7 cellular contexts compared by ENCODE assay signal in the genomic region with DNA sequence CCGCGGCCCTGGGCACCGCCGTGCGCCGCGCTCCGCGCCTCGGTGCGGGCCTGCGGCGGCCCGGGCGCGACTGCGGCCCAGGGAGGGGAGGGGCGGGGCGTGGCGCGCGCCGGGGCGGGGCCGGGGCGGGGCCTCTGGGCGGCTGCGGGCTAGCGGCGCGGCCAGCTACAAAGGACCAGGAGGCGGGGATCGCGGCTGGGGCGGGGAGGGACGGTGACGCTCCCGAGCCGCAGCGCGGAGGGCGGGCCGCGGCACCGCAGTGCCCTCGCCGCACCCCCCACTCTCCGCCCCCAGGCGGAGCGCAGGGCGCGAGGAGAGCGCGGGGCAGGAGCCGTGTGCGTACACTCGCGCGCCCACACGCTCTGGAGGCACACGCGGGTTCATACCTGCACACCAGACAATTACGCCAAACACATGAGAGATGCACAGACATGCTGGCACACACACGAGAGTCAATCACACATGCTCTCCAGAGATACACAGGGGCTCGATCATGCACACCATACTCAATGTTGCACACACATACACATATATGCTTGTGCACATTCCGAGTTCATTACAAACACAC. TPM values are rescaled to one million over a fixed set of nuclear protein-coding genes. Genes with fewer than 3 reads are reported as not detected.
DNase-seq lines count a peak whose midpoint lies in the region; ATAC-seq lines count a peak whose summit lies in the region.

TSS of gene CRMP1 (minus strand) at position 74 of the 568 bp plus-strand sequence. CDS start 117 bp downstream, outside the sequence.

- H3K36me3 ChIP-seq in HUES6 (ENCODE audit: control insufficient read depth, insufficient read depth, low read length), result no peaks in the 10 kb centered on the region

- ATAC-seq in HG02870 (IDR thresholded peaks at IDR 0.05; ENCODE audit: unreplicated experiment), result no peak

- no peak within 1 kb of the TSS for H3K9ac ChIP-seq in HUES6 (ENCODE audit: low read length)

- peaks cover 89% of the 10 kb centered on the region for H3K27me3 ChIP-seq in HUES6 (ENCODE audit: control insufficient read depth, insufficient read depth, low read length)

- DNase-seq in NCI-H460 (ENCODE audit: extremely low read depth, low read depth), result peak; percentile 26
- peak in 30 of 42 donors; percentile 28 to 81 (median 56) for DNase-seq in head of caudate nucleus
- peak; percentile 80 for DNase-seq in retina
- no peak for DNase-seq in Kasumi-1 (lab: John Stamatoyannopoulos, UW)
- no peak for DNase-seq in EL

- H3K9me3 ChIP-seq in HUES6 (ENCODE audit: control insufficient read depth, insufficient read depth, low read depth, low read length), result peaks cover 4% of the 10 kb centered on the region; the same call in 1 of the 2 replicates

- intact Hi-C loops in head of caudate nucleus (cut with DNase I), result no loop called here

- H3K4me3 ChIP-seq in HUES6 (ENCODE audit: low read depth, low read length), result peak within 1 kb of the TSS; percentile 71

- no peak within 1 kb of the TSS for H3K27ac ChIP-seq in HUES6 (ENCODE audit: low read depth, low read length)

- peaks cover 27% of the 10 kb centered on the region for H3K4me1 ChIP-seq in HUES6 (ENCODE audit: control insufficient read depth, insufficient read depth, low read length)

RNA-seq across cellular contexts. Expression of gene CRMP1, which starts in this region (rescaled TPM):
- 0.07 and 0.20 TPM in 2 replicates for total RNA-seq in NCI-H460 (2014; rRNA removed; shearing (Covaris generic))
- polyA plus RNA-seq in NCI-H460 (2014; cell fraction: nucleus; rRNA removed), result 0.08 TPM in 1 of 2 replicates, not detected in the other

Comparison
In these comparisons a context has a peak if more than half of its experiments do, and no peak if none do; other contexts are left out.
1. Peak in DNase-seq in NCI-H460; RNA of the gene not detected or under 1 TPM.
2. DNase-seq: peak in head of caudate nucleus (30 of 42) and retina (single experiment); none in Kasumi-1 (0 of 2) and EL (single experiment).